Comparison of ENCODE assay signal across 1 cellular context in genomic region chr19:50817941-50818858, GRCh38.
TF ChIP-seq lines count a peak whose summit lies in the region.

No MANE protein-coding gene starts in this region.

TF ChIP-seq in GM12878, 131 proteins besides CTCF, POLR2A, EP300 and RAD21 (continued from another document):
- TF ChIP-seq CUX1 (IDR thresholded peaks at IDR 0.05; ENCODE audit: insufficient replicate concordance, low read depth, low read length) (peak; percentile 1), MYC (IDR thresholded peaks at IDR 0.05; ENCODE audit: insufficient read depth, insufficient read length, insufficient replicate concordance, low read length, severe bottlenecking) (no peak), IKZF1 (conservative IDR thresholded peaks at IDR 0.05) (0 out of 2 replicates have a peak, but pooled peaks have one; percentile 28), MEF2A (IDR thresholded peaks at IDR 0.05; ENCODE audit: insufficient read depth, low read depth, low read length) (no peak), YY1 (IDR thresholded peaks at IDR 0.05; ENCODE audit: low read depth, low read length) (peak; percentile 75), SP1 (IDR thresholded peaks at IDR 0.05; ENCODE audit: low read depth, low read length) (no peak), EZH2 (IDR thresholded peaks at IDR 0.05; ENCODE audit: borderline replicate concordance, control insufficient read depth, low read depth, low read length) (no peak), NR2C2 (IDR thresholded peaks at IDR 0.05; ENCODE audit: borderline replicate concordance, control insufficient read depth, insufficient read length, low read depth) (no peak), ATF3 (IDR thresholded peaks at IDR 0.05; ENCODE audit: borderline replicate concordance, extremely low read depth, low read depth, low read length) (no peak), ZBTB4 (CRISPR knock-in tag; IDR thresholded peaks at IDR 0.05) (no peak), ZNF622 (IDR thresholded peaks at IDR 0.05) (no peak), SMAD1 (IDR thresholded peaks at IDR 0.05; ENCODE audit: low read depth, partially characterized antibody) (no peak), JUND (IDR thresholded peaks at IDR 0.05; ENCODE audit: low read depth, low read length) (no peak), SMC3 (IDR thresholded peaks at IDR 0.05; ENCODE audit: borderline replicate concordance, low read length) (no peak), SUPT20H (IDR thresholded peaks at IDR 0.05; ENCODE audit: borderline replicate concordance, control insufficient read depth, low read depth, low read length) (no peak), REST (IDR thresholded peaks at IDR 0.05; ENCODE audit: low read depth, low read length) (no peak), ZNF687 (IDR thresholded peaks at IDR 0.05) (no peak), PML (IDR thresholded peaks at IDR 0.05; ENCODE audit: low read length) (no peak), HCFC1 (IDR thresholded peaks at IDR 0.05; ENCODE audit: low read length) (no peak), CREB1 (IDR thresholded peaks at IDR 0.05; ENCODE audit: low read depth) (no peak), HSF1 (IDR thresholded peaks at IDR 0.05; ENCODE audit: low read depth, low read length) (no peak), ZNF207 (IDR thresholded peaks at IDR 0.05; ENCODE audit: borderline replicate concordance) (no peak), SIX5 (IDR thresholded peaks at IDR 0.05; ENCODE audit: low read depth, low read length, severe bottlenecking) (no peak), ETV6 (conservative IDR thresholded peaks at IDR 0.05 in 1 of 2, IDR thresholded peaks at IDR 0.05 in 1 of 2; ENCODE audit: borderline replicate concordance in 1 of 2, low read depth in 1 of 2) (no peak), CHD2 (IDR thresholded peaks at IDR 0.05; ENCODE audit: borderline replicate concordance, low read depth, low read length) (no peak), BCL11A (IDR thresholded peaks at IDR 0.05; ENCODE audit: low read depth, low read length) (no peak), RBBP5 (conservative IDR thresholded peaks at IDR 0.05) (no peak), YBX1 (IDR thresholded peaks at IDR 0.05) (no peak), SREBF2 (IDR thresholded peaks at IDR 0.05; ENCODE audit: low read length) (no peak), SMARCA5 (IDR thresholded peaks at IDR 0.05) (peak; percentile 94), POU2F2 (IDR thresholded peaks at IDR 0.05; ENCODE audit: borderline replicate concordance, low read depth, low read length) (peak; percentile 42; the same call in 1 of the 3 replicates), BACH1 (IDR thresholded peaks at IDR 0.05; ENCODE audit: borderline replicate concordance) (peak; percentile 69; the same call in 1 of the 2 replicates), CHD4 (IDR thresholded peaks at IDR 0.05) (no peak)
TF ChIP-seq in GM12878: peak in this region for 13.
